Comparison of ENCODE assay signal across 14 cellular contexts in genomic region chr2:3127279-3127690, GRCh38.
DNase-seq lines count a peak whose midpoint lies in the region; ATAC-seq and TF ChIP-seq lines count a peak whose summit lies in the region.
"Had no signal": no experiment of that assay in that cellular context is flagged by ENCODE, and none has a peak within 500 bp of the region (broad histone marks: within the 10 kb centered on the region; RNA-seq: fewer than 3 reads in every experiment).

No MANE protein-coding gene starts in this region.

- H3K4me3 Mint-ChIP-seq in activated CD8-positive, alpha-beta T cell treated with anti-CD3 and anti-CD28 coated beads for 36 hours: no peak overlapping the region
- peak overlapping the region in 1 of 2 donors; percentile 29 for H3K4me3 Mint-ChIP-seq in stimulated activated naive B cell treated with anti-CD40 and anti-IgM and Interleukin-4, amounts not matched to agents 10 μg/mL and 1 μg/mL and 100 μg/mL, for 72 hours

- ATAC-seq in heart right ventricle (peak in 3 of 8 donors; percentile 6 to 31 (median 20)), HG03442 (IDR thresholded peaks at IDR 0.05; ENCODE audit: unreplicated experiment) (peak; percentile 54)
- peak; percentile 39 for ATAC-seq in activated CD8-positive, alpha-beta T cell treated with anti-CD3 and anti-CD28 coated beads for 36 hours
- peak; percentile 36 to 90 for ATAC-seq in stimulated activated naive B cell treated with anti-CD40 and anti-IgM and Interleukin-4, amounts not matched to agents 10 μg/mL and 1 μg/mL and 100 μg/mL, for 72 hours (replicated peaks)
- ATAC-seq: gastrocnemius medialis had no signal

- H3K36me3 ChIP-seq in heart right ventricle: no peaks in the 10 kb centered on the region
- no peaks in the 10 kb centered on the region for H3K36me3 ChIP-seq in esophagus squamous epithelium
- H3K36me3 ChIP-seq: gastrocnemius medialis had no signal

- peaks cover 0 to 16% (median 0%) of the 10 kb centered on the region in 9 donors for H3K4me1 ChIP-seq in heart right ventricle
- no peaks in the 10 kb centered on the region for H3K4me1 ChIP-seq in esophagus squamous epithelium
- H3K4me1 ChIP-seq: gastrocnemius medialis had no signal

- CTCF ChIA-PET in activated CD8-positive, alpha-beta T cell treated with anti-CD3 and anti-CD28 coated beads for 36 hours (lab: Charles Lee): no interaction called here

- H3K27ac Mint-ChIP-seq in activated CD8-positive, alpha-beta T cell treated with anti-CD3 and anti-CD28 coated beads for 36 hours: no peak overlapping the region
- peak overlapping the region; percentile 88 for H3K27ac Mint-ChIP-seq in stimulated activated naive B cell treated with anti-CD40 and anti-IgM and Interleukin-4, amounts not matched to agents 10 μg/mL and 1 μg/mL and 100 μg/mL, for 72 hours

- 45 to 67% methylated on average over 15 of the region's 15 CpGs for WGBS in heart right ventricle, 2 donors
- WGBS in esophagus squamous epithelium, 2 donors: 68 to 87% methylated on average over 7 to 12 of the region's 15 CpGs

- no peak for TF ChIP-seq POLR2A in esophagus squamous epithelium (IDR thresholded peaks at IDR 0.05)

- DNase-seq in heart right ventricle (no peak), cardiac septum (ENCODE audit: low spot score) (no peak), esophagus squamous epithelium (lab: John Stamatoyannopoulos, UW) (no peak), MV-4-11 (lab: John Stamatoyannopoulos, UW) (no peak)
- DNase-seq in activated CD8-positive, alpha-beta T cell treated with anti-CD3 and anti-CD28 coated beads for 36 hours: no peak
- DNase-seq in stimulated activated naive B cell treated with anti-CD40 and anti-IgM and Interleukin-4, amounts not matched to agents 10 μg/mL and 1 μg/mL and 100 μg/mL, for 72 hours: no peak
- no peak for DNase-seq in effector CD8-positive, alpha-beta T cell (lab: John Stamatoyannopoulos, UW)
- DNase-seq: cerebellar nuclear complex, gastrocnemius medialis, NCI-H187 treated with DMSO at 0.1 percent for 48 hours, Right ventricle myocardium superior had no signal

- TF ChIP-seq CTCF in heart right ventricle (IDR thresholded peaks at IDR 0.05) (no peak), esophagus squamous epithelium (IDR thresholded peaks at IDR 0.05) (no peak)
- TF ChIP-seq CTCF in activated CD8-positive, alpha-beta T cell treated with anti-CD3 and anti-CD28 coated beads for 36 hours (IDR thresholded peaks at IDR 0.05): no peak

- H3K27ac ChIP-seq in heart right ventricle (peak overlapping the region in 6 of 10 donors; percentile 8 to 77 (median 34)), esophagus squamous epithelium (no peak overlapping the region)
- H3K27ac ChIP-seq: C4-2B, gastrocnemius medialis had no signal

- H3K9me3 ChIP-seq in heart right ventricle (peaks cover 0 to under 1% (median 0%) of the 10 kb centered on the region in 11 donors), esophagus squamous epithelium (no peaks in the 10 kb centered on the region)
- H3K9me3 ChIP-seq: gastrocnemius medialis had no signal

- no peaks in the 10 kb centered on the region for H3K27me3 Mint-ChIP-seq in activated CD8-positive, alpha-beta T cell treated with anti-CD3 and anti-CD28 coated beads for 36 hours
- no peaks in the 10 kb centered on the region for H3K27me3 Mint-ChIP-seq in stimulated activated naive B cell treated with anti-CD40 and anti-IgM and Interleukin-4, amounts not matched to agents 10 μg/mL and 1 μg/mL and 100 μg/mL, for 72 hours

- POLR2A ChIA-PET in activated CD8-positive, alpha-beta T cell treated with anti-CD3 and anti-CD28 coated beads for 36 hours (lab: Charles Lee): no interaction called here

- no peaks in the 10 kb centered on the region for H3K36me3 Mint-ChIP-seq in activated CD8-positive, alpha-beta T cell treated with anti-CD3 and anti-CD28 coated beads for 36 hours (ENCODE audit: low read depth)
- H3K36me3 Mint-ChIP-seq in stimulated activated naive B cell treated with anti-CD40 and anti-IgM and Interleukin-4, amounts not matched to agents 10 μg/mL and 1 μg/mL and 100 μg/mL, for 72 hours: no peaks in the 10 kb centered on the region

- intact Hi-C loops in heart right ventricle (cut with DNase I): no loop called here
- intact Hi-C loops in cardiac septum (cut with DNase I): no loop called here
- intact Hi-C loops in activated CD8-positive, alpha-beta T cell treated with anti-CD3 and anti-CD28 coated beads for 36 hours (cut with micrococcal nuclease): no loop called here
- intact Hi-C loops in esophagus squamous epithelium (cut with DNase I): no loop called here

- no peaks in the 10 kb centered on the region for H3K4me1 Mint-ChIP-seq in activated CD8-positive, alpha-beta T cell treated with anti-CD3 and anti-CD28 coated beads for 36 hours (ENCODE audit: low read depth)
- H3K4me1 Mint-ChIP-seq in stimulated activated naive B cell treated with anti-CD40 and anti-IgM and Interleukin-4, amounts not matched to agents 10 μg/mL and 1 μg/mL and 100 μg/mL, for 72 hours: peaks cover 10% of the 10 kb centered on the region in 2 donors

- H3K27me3 ChIP-seq in heart right ventricle: peaks cover 0 to 21% (median 3%) of the 10 kb centered on the region in 7 donors
- peaks cover 0 to 22% (median 0%) of the 10 kb centered on the region in 4 donors for H3K27me3 ChIP-seq in esophagus squamous epithelium

- H3K9me3 Mint-ChIP-seq in activated CD8-positive, alpha-beta T cell treated with anti-CD3 and anti-CD28 coated beads for 36 hours: no peaks in the 10 kb centered on the region
- no peaks in the 10 kb centered on the region for H3K9me3 Mint-ChIP-seq in stimulated activated naive B cell treated with anti-CD40 and anti-IgM and Interleukin-4, amounts not matched to agents 10 μg/mL and 1 μg/mL and 100 μg/mL, for 72 hours

- H3K4me3 ChIP-seq in heart right ventricle: peak overlapping the region in 4 of 10 donors; percentile 9 to 27 (median 14)
- no peak overlapping the region for H3K4me3 ChIP-seq in esophagus squamous epithelium
- H3K4me3 ChIP-seq: gastrocnemius medialis, lung had no signal

Comparison
In these comparisons a context has a peak if more than half of its experiments do, and no peak if none do; other contexts are left out.
1. H3K27ac ChIP-seq: peak in heart right ventricle (6 of 10); none in esophagus squamous epithelium (0 of 4).